In the genomic region with DNA sequence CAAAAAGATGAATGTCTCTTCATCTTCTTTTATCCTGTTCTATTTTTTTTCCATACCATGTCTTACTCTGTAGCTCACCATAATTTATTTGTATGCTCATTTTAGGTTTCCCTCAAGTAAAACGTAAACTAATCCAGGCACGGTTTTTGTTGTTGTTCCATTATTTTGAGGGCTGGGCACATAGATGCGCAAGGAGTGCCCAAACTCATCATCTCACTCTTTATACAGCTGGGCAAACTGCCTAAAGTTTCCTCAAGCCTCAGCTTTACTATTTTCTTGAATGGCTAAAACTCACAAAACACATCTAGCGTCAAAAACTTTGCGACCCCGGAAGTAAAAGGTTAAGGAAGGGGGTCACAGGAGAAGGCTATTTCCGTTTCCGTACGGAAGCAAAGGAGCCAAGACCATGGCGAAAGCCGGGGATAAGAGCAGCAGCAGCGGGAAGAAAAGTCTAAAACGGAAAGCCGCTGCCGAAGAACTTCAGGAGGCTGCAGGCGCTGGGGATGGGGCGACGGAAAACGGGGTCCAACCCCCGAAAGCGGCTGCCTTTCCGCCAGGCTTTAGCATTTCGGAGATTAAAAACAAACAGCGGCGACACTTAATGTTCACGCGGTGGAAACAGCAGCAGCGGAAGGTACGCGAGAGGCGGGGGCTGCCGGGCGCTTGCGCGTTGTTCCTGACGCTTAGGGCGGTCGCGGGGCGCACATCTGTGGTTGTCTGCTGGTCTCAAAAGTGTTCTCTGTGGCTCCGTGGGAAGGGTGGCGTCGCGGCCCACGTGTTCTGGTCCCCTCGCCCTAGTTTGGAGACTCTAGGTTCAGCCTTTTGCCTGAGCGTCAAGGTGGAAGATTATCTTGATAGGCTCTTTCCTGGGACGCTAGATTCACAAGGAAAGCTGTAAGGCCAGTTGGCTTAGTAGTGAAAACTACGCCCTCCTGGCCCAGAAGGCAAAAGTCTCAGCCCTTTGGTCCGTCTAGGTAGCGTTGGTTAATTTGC, we compare ENCODE assay signal across 8 cellular contexts. TPM values are rescaled to one million over a fixed set of nuclear protein-coding genes. Genes with fewer than 3 reads are reported as not detected.
DNase-seq lines count a peak whose midpoint lies in the region; ATAC-seq and TF ChIP-seq lines count a peak whose summit lies in the region.

A gene with protein sequence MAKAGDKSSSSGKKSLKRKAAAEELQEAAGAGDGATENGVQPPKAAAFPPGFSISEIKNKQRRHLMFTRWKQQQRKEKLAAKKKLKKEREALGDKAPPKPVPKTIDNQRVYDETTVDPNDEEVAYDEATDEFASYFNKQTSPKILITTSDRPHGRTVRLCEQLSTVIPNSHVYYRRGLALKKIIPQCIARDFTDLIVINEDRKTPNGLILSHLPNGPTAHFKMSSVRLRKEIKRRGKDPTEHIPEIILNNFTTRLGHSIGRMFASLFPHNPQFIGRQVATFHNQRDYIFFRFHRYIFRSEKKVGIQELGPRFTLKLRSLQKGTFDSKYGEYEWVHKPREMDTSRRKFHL (plus strand): TSS at position 391 of the 993 bp plus-strand sequence. CDS start 16 bp downstream, at position 407.

- peak within 1 kb of the TSS; percentile 95 for H3K27ac Mint-ChIP-seq in CD4-positive, alpha-beta T cell
- peak within 1 kb of the TSS; percentile 99 for H3K27ac Mint-ChIP-seq in activated CD8-positive, alpha-beta T cell treated with anti-CD3 and anti-CD28 coated beads, Interleukin-2, amount 10 ng/mL, durations not matched to agents 7 days and 5 days

- 4 to 5% methylated on average over 51 of the region's 51 CpGs for whole genome bisulfite sequencing in lung, 2 donors

- H3K36me3 Mint-ChIP-seq in CD4-positive, alpha-beta T cell (ENCODE audit: low read depth), result peaks cover 49% of the 10 kb centered on the region
- peaks cover 43% of the 10 kb centered on the region for H3K36me3 Mint-ChIP-seq in activated CD8-positive, alpha-beta T cell treated with anti-CD3 and anti-CD28 coated beads, Interleukin-2, amount 10 ng/mL, durations not matched to agents 7 days and 5 days (ENCODE audit: low read depth)

- peaks cover 2 to 9% of the 10 kb centered on the region in 2 donors for H3K4me1 ChIP-seq in lung (ENCODE audit: control insufficient read depth in 2 of 2, insufficient read depth in 2 of 2, low read length in 2 of 2)

- H3K4me3 ChIP-seq in lung, result peak within 1 kb of the TSS; percentile 83

- peaks cover 0 to 3% of the 10 kb centered on the region in 2 donors for H3K36me3 ChIP-seq in lung (ENCODE audit: control insufficient read depth in 2 of 2, insufficient read depth in 2 of 2, low read length in 2 of 2)

- CTCF ChIA-PET in CD4-positive, alpha-beta T cell (lab: Charles Lee), result interaction anchor here (0.8 to 2.2 kb wide), 7 partner anchors 25 to 43 kb away, joined by 3 to 9 read pairs (median 3); no protein-coding TSS in a partner anchor
- CTCF ChIA-PET in activated CD8-positive, alpha-beta T cell treated with anti-CD3 and anti-CD28 coated beads, Interleukin-2, amount 10 ng/mL, durations not matched to agents 7 days and 5 days (lab: Charles Lee), result interaction anchor here (0.8 to 3.4 kb wide), 10 partner anchors 11 to 335 kb away, joined by 3 to 16 read pairs (median 6); a partner anchor contains a TSS

- peak within 1 kb of the TSS; percentile 97 for H3K4me3 Mint-ChIP-seq in CD4-positive, alpha-beta T cell
- H3K4me3 Mint-ChIP-seq in activated CD8-positive, alpha-beta T cell treated with anti-CD3 and anti-CD28 coated beads, Interleukin-2, amount 10 ng/mL, durations not matched to agents 7 days and 5 days, result peak within 1 kb of the TSS; percentile 99

- POLR2A ChIA-PET in CD4-positive, alpha-beta T cell (lab: Charles Lee), result interaction anchor here (0.6 to 5.6 kb wide), 17 partner anchors 8 to 797 kb away, joined by 3 to 63 read pairs (median 4); a partner anchor contains a TSS
- POLR2A ChIA-PET in activated CD8-positive, alpha-beta T cell treated with anti-CD3 and anti-CD28 coated beads, Interleukin-2, amount 10 ng/mL, durations not matched to agents 7 days and 5 days (lab: Charles Lee), result interaction anchor here (0.6 to 5.2 kb wide), 13 partner anchors 9 to 791 kb away, joined by 3 to 43 read pairs (median 3); a partner anchor contains a TSS

- peak within 1 kb of the TSS; percentile 82 for H3K27ac ChIP-seq in CD4-positive, alpha-beta T cell (ENCODE audit: low read depth, low read length)
- H3K27ac ChIP-seq in lung (ENCODE audit: low read depth in 1 of 2, low read length in 1 of 2), result peak within 1 kb of the TSS; percentile 89 to 91

- no peaks in the 10 kb centered on the region for H3K9me3 ChIP-seq in CD4-positive, alpha-beta T cell (ENCODE audit: control insufficient read depth, low read length)
- H3K9me3 ChIP-seq in lung (ENCODE audit: control insufficient read depth in 2 of 2, insufficient read depth in 1 of 2, low read length in 1 of 2), result no peaks in the 10 kb centered on the region

- H3K4me1 Mint-ChIP-seq in CD4-positive, alpha-beta T cell (ENCODE audit: low read depth), result peaks cover 53% of the 10 kb centered on the region
- H3K4me1 Mint-ChIP-seq in activated CD8-positive, alpha-beta T cell treated with anti-CD3 and anti-CD28 coated beads, Interleukin-2, amount 10 ng/mL, durations not matched to agents 7 days and 5 days (ENCODE audit: low read depth), result peaks cover 32% of the 10 kb centered on the region

- peak; percentile 58 to 79 (median 71) for DNase-seq in CD4-positive, alpha-beta T cell
- peak; percentile 71 for DNase-seq in NCI-H774 (lab: John Stamatoyannopoulos, UW)
- peak; percentile 84 for DNase-seq in activated CD8-positive, alpha-beta T cell treated with anti-CD3 and anti-CD28 coated beads, Interleukin-2, amount 10 ng/mL, durations not matched to agents 7 days and 5 days
- DNase-seq in effector CD4-positive, alpha-beta T cell, result peak; percentile 73
- DNase-seq in lung (ENCODE audit: low spot score), result peak; percentile 74
- peak; percentile 62 to 74 (median 66) for DNase-seq in stimulated activated CD4-positive, alpha-beta T cell treated with anti-CD3 and anti-CD28 coated beads, TNF-alpha, amount 100 ng/mL, for 24 hours (ENCODE audit: low read depth in 3 of 3)

- H3K9me3 Mint-ChIP-seq in CD4-positive, alpha-beta T cell, result peaks cover 6% of the 10 kb centered on the region
- H3K9me3 Mint-ChIP-seq in activated CD8-positive, alpha-beta T cell treated with anti-CD3 and anti-CD28 coated beads, Interleukin-2, amount 10 ng/mL, durations not matched to agents 7 days and 5 days (ENCODE audit: insufficient read depth), result peaks cover 10% of the 10 kb centered on the region

- no peak for TF ChIP-seq CTCF in CD4-positive, alpha-beta T cell (IDR thresholded peaks at IDR 0.05)
- TF ChIP-seq CTCF in lung (IDR thresholded peaks at IDR 0.05; ENCODE audit: control extremely low read depth, extremely low read depth), result no peak

- peaks cover 33% of the 10 kb centered on the region for H3K27me3 Mint-ChIP-seq in CD4-positive, alpha-beta T cell
- H3K27me3 Mint-ChIP-seq in activated CD8-positive, alpha-beta T cell treated with anti-CD3 and anti-CD28 coated beads, Interleukin-2, amount 10 ng/mL, durations not matched to agents 7 days and 5 days (ENCODE audit: low read depth), result peaks cover 20% of the 10 kb centered on the region

- H3K27me3 ChIP-seq in CD4-positive, alpha-beta T cell (ENCODE audit: control insufficient read depth, insufficient read depth, low read length), result peaks cover 12% of the 10 kb centered on the region
- H3K27me3 ChIP-seq in lung (ENCODE audit: control insufficient read depth, insufficient read depth), result no peaks in the 10 kb centered on the region

- intact Hi-C loops in CD4-positive, alpha-beta T cell (cut with DNase I, micrococcal nuclease), result loop anchor here (1.0 to 10.0 kb wide), 4 partner anchors 27 to 216 kb away; a partner anchor contains a TSS

- peak; percentile 93 for ATAC-seq in CD4-positive, alpha-beta T cell (ENCODE audit: poor library complexity)
- ATAC-seq in GM19397 (IDR thresholded peaks at IDR 0.05; ENCODE audit: unreplicated experiment), result peak; percentile 99
- peak; percentile 96 for ATAC-seq in HG03571 (IDR thresholded peaks at IDR 0.05; ENCODE audit: unreplicated experiment)
- peak; percentile 98 for ATAC-seq in activated CD8-positive, alpha-beta T cell treated with anti-CD3 and anti-CD28 coated beads, Interleukin-2, amount 10 ng/mL, durations not matched to agents 7 days and 5 days
- ATAC-seq in lung (ENCODE audit: insufficient read depth, low FRiP score), result peak; percentile 93

RNA-seq across cellular contexts. Expression of the gene that starts here (rescaled TPM):
- 10 to 100 TPM; 67.6 to 69.4 TPM for total RNA-seq in CD4-positive, alpha-beta T cell
- total RNA-seq in activated CD8-positive, alpha-beta T cell treated with anti-CD3 and anti-CD28 coated beads, Interleukin-2, amount 10 ng/mL, durations not matched to agents 7 days and 5 days, result 10 to 100 TPM; 41.6 to 44.1 TPM
- 10 to 100 TPM; 22.2 to 47.2 TPM for total RNA-seq in lung
- polyA plus RNA-seq in lung, result 10 to 100 TPM; 25.2 to 35.2 TPM

Comparison
In these comparisons a context has a peak if more than half of its experiments do, and no peak if none do; other contexts are left out.
1. Peak in every context shown above with its lines: DNase-seq, ATAC-seq, H3K4me3 ChIP-seq and H3K27ac ChIP-seq.